29 cellular contexts compared by ENCODE assay signal in the genomic region with DNA sequence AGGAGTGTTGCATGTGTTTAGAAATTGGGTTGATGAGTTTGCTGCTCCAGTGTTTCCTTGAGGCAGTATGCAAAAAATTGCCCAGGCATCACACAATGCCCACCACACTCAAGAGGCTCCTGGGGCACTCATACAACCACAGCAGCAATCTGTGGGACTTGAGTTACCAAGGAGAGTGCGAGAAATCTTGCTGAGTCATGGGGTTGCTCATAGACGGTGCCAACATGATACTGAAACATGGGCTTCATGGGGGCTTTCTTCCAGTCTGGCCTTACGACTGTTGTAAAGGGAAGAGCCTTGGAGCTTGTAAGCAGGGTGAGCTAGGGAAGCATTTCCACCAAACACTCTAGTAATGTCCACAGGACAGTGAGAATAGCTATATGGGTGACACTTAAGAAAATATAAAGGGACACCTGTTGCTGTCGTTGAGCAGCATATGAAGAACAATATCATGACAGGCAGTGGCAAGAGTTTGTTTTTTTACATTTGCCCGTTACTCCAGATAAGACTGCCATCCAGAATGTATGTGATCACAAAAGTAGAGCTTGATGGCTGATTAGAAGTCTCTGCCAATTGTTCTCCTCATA.
"Had no signal": no experiment of that assay in that cellular context is flagged by ENCODE, and none has a peak within 500 bp of the region (broad histone marks: within the 10 kb centered on the region; RNA-seq: fewer than 3 reads in every experiment).

No MANE protein-coding gene starts in this region.

- H3K4me1 Mint-ChIP-seq: activated CD4-positive, alpha-beta T cell treated with anti-CD3 and anti-CD28 coated beads, Interleukin-2, amount 10 ng/mL, durations not matched to agents 7 days and 5 days; activated naive CD8-positive, alpha-beta T cell treated with anti-CD3 and anti-CD28 coated beads, Interleukin-2, amount 50 U/mL, for 24 hours; central memory CD8-positive, alpha-beta T cell; T-cell had no signal

- ATAC-seq: activated naive CD4-positive, alpha-beta T cell treated with anti-CD3 and anti-CD28 coated beads, Interleukin-2, amount 50 U/mL, for 72 hours; activated naive CD8-positive, alpha-beta T cell treated with anti-CD3 and anti-CD28 coated beads, Interleukin-2, amount 50 U/mL, for 24 hours; activated T-cell treated with anti-CD3 and anti-CD28 coated beads, Interleukin-2, amount 50 U/mL, for 4 hours; Panc1; Right ventricle myocardium inferior; T-cell had no signal

- H3K9me3 ChIP-seq: ascending aorta had no signal

- H3K4me1 ChIP-seq: ascending aorta had no signal

- H3K27ac Mint-ChIP-seq: activated CD4-positive, alpha-beta memory T cell treated with anti-CD3 and anti-CD28 coated beads for 36 hours; activated CD4-positive, alpha-beta T cell treated with anti-CD3 and anti-CD28 coated beads, Interleukin-2, amount 10 ng/mL, durations not matched to agents 7 days and 5 days; activated naive CD4-positive, alpha-beta T cell treated with anti-CD3 and anti-CD28 coated beads, Interleukin-2, amount 50 U/mL, for 72 hours; activated naive CD8-positive, alpha-beta T cell treated with anti-CD3 and anti-CD28 coated beads, Interleukin-2, amount 50 U/mL, for 24 hours; T-cell had no signal

- H3K36me3 Mint-ChIP-seq: activated CD4-positive, alpha-beta memory T cell treated with anti-CD3 and anti-CD28 coated beads for 36 hours; brain; T-cell had no signal

- H3K9me3 Mint-ChIP-seq: activated CD4-positive, alpha-beta T cell treated with anti-CD3 and anti-CD28 coated beads, Interleukin-2, amount 10 ng/mL, durations not matched to agents 7 days and 5 days; activated T-cell treated with anti-CD3 and anti-CD28 coated beads, Interleukin-2, amount 50 U/mL, for 4 hours; central memory CD8-positive, alpha-beta T cell had no signal

- FAIRE-seq: TTC549 had no signal

- H3K36me3 ChIP-seq: ascending aorta had no signal

- H3K4me3 ChIP-seq: ascending aorta, SK-N-MC had no signal

- H3K4me3 Mint-ChIP-seq: activated CD4-positive, alpha-beta memory T cell treated with anti-CD3 and anti-CD28 coated beads for 36 hours; activated CD4-positive, alpha-beta T cell treated with anti-CD3 and anti-CD28 coated beads, Interleukin-2, amount 10 ng/mL, durations not matched to agents 7 days and 5 days; activated naive CD8-positive, alpha-beta T cell treated with anti-CD3 and anti-CD28 coated beads, Interleukin-2, amount 50 U/mL, for 24 hours; activated T-cell treated with anti-CD3 and anti-CD28 coated beads, Interleukin-2, amount 50 U/mL, for 4 hours; brain; central memory CD8-positive, alpha-beta T cell; T-cell had no signal

- DNase-seq: activated CD4-positive, alpha-beta memory T cell treated with anti-CD3 and anti-CD28 coated beads for 36 hours; activated CD4-positive, alpha-beta T cell treated with anti-CD3 and anti-CD28 coated beads, Interleukin-2, amount 10 ng/mL, durations not matched to agents 7 days and 5 days; activated CD4-positive, CD25-positive, alpha-beta regulatory T cell; activated CD8-positive, alpha-beta memory T cell treated with anti-CD3 and anti-CD28 coated beads for 24 hours; activated effector memory CD4-positive, alpha-beta T cell treated with anti-CD3 and anti-CD28 coated beads, Interleukin-2, amount 50 U/mL, for 16 hours; activated naive CD4-positive, alpha-beta T cell treated with Interleukin-2 at 50 U/mL for 16 hours; activated naive CD8-positive, alpha-beta T cell treated with anti-CD3 and anti-CD28 coated beads, Interleukin-2, amount 50 U/mL, for 24 hours; activated T-cell treated with anti-CD3 and anti-CD28 coated beads, Interleukin-2, amount 50 U/mL, for 4 hours; amniotic stem cell; NCI-H1092 treated with DMSO at 0.1 percent for 48 hours; NCI-H1436; NCI-H1694 treated with DMSO at 0.1 percent for 48 hours; NCI-H2029 treated with DMSO at 0.1 percent for 48 hours; NCI-H510A treated with DMSO at 0.1 percent for 48 hours; NCI-H69; NK-92 treated with Interleukin-12 subunit alpha and Interleukin-12 subunit beta, amount 100 ng/mL, for 24 hours; OCI-M1; RPMI8226; T-cell; T-helper 2 cell; T1000 had no signal

- H3K27me3 ChIP-seq: ascending aorta had no signal

- H3K27ac ChIP-seq: ascending aorta, SK-N-MC had no signal

- H3K27me3 Mint-ChIP-seq: activated CD4-positive, alpha-beta memory T cell treated with anti-CD3 and anti-CD28 coated beads for 36 hours; activated CD4-positive, alpha-beta T cell treated with anti-CD3 and anti-CD28 coated beads, Interleukin-2, amount 10 ng/mL, durations not matched to agents 7 days and 5 days; activated naive CD8-positive, alpha-beta T cell treated with anti-CD3 and anti-CD28 coated beads, Interleukin-2, amount 50 U/mL, for 24 hours; brain; central memory CD8-positive, alpha-beta T cell had no signal
